ENCODE assay signal across 14 cellular contexts in the genomic region with DNA sequence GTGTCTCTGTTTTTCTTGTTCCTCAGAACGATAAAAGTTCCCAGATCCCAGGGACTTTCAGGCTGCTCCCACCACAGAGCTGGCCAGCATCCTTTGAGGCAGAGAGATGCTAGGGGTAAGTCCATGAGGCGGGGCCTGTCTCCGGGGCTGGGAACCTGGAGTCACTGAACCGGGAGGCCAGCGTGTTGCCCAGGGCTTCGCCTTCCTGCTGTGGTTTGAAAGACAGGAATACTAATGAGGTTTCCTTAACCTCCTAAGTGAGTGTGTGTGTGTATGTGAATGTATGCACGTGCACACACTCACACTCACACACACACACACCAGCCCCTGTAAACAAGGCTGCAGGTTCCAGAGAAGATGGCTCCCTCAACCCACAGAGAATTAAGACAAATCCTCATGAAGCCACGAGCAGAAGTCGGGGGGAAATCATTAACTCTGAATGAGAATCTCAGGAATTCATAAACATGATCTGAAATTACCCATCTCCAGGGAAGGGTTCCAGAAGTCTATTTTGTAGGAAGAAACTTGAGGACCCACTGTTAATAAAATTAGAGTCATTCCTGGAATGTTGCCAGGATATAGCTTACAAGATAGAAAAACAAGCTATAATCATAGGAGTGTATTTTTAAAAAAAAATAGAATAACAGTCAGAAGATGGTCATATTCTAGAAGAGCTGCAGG. TPM values are rescaled to one million over a fixed set of nuclear protein-coding genes. Genes with fewer than 3 reads are reported as not detected.
DNase-seq lines count a peak whose midpoint lies in the region; FAIRE-seq and TF ChIP-seq lines count a peak whose summit lies in the region.
"Had no signal": no experiment of that assay in that cellular context is flagged by ENCODE, and none has a peak within 500 bp of the region (broad histone marks: within the 10 kb centered on the region; RNA-seq: fewer than 3 reads in every experiment).

No MANE protein-coding gene starts in this region.

- H3K27ac ChIP-seq in AG04450 (ENCODE audit: low read depth, low read length) (peak overlapping the region; percentile 99), H1 (ENCODE audit: low read depth, low read length) (no peak overlapping the region)

- H3K9me3 Mint-ChIP-seq in osteocyte (ENCODE audit: unreplicated experiment) = no peaks in the 10 kb centered on the region
- H3K9me3 Mint-ChIP-seq: activated naive CD8-positive, alpha-beta T cell treated with anti-CD3 and anti-CD28 coated beads, Interleukin-2, amount 10 ng/mL, durations not matched to agents 7 days and 5 days had no signal

- no peaks in the 10 kb centered on the region for H4K20me1 ChIP-seq in H1 (replicated peaks in 1 of 2; ENCODE audit: control insufficient read depth in 1 of 2, insufficient read depth in 2 of 2, low read length in 2 of 2)

- no peak overlapping the region for H2BK5ac ChIP-seq in H1 (ENCODE audit: low read depth, low read length)

- H3K18ac ChIP-seq in H1 (ENCODE audit: extremely low read depth, low read length) = no peak overlapping the region

- H3K27me3 ChIP-seq in AG04450 (ENCODE audit: control insufficient read depth, insufficient read depth, low read length) (no peaks in the 10 kb centered on the region), H1 (replicated peaks in 1 of 4; ENCODE audit: control insufficient read depth in 3 of 4, extremely low read depth in 1 of 4, insufficient read depth in 3 of 4, low read length in 3 of 4) (no peaks in the 10 kb centered on the region)

- H3K36me3 Mint-ChIP-seq in osteocyte (ENCODE audit: unreplicated experiment) = no peaks in the 10 kb centered on the region
- H3K36me3 Mint-ChIP-seq: activated naive CD8-positive, alpha-beta T cell treated with anti-CD3 and anti-CD28 coated beads, Interleukin-2, amount 10 ng/mL, durations not matched to agents 7 days and 5 days had no signal

- peaks cover 68% of the 10 kb centered on the region for H3K4me1 Mint-ChIP-seq in osteocyte (ENCODE audit: unreplicated experiment)
- H3K4me1 Mint-ChIP-seq: activated naive CD8-positive, alpha-beta T cell treated with anti-CD3 and anti-CD28 coated beads, Interleukin-2, amount 10 ng/mL, durations not matched to agents 7 days and 5 days had no signal

- H2AK5ac ChIP-seq in H1 (ENCODE audit: low read depth, low read length) = no peak overlapping the region

- H3K4me3 Mint-ChIP-seq in osteocyte (ENCODE audit: unreplicated experiment) = peak overlapping the region; percentile 67
- H3K4me3 Mint-ChIP-seq: activated naive CD8-positive, alpha-beta T cell treated with anti-CD3 and anti-CD28 coated beads, Interleukin-2, amount 10 ng/mL, durations not matched to agents 7 days and 5 days had no signal

- H2BK12ac ChIP-seq in H1 (ENCODE audit: low read depth, low read length) = peak overlapping the region; percentile 96; the same call in 1 of the 2 replicates

- H3K14ac ChIP-seq in H1 (ENCODE audit: insufficient read length) = no peak overlapping the region

- POLR2A ChIA-PET in AG04450 (lab: Yijun Ruan, JAX) (interaction anchor here (0.9 kb wide), 1 partner anchor 24 kb away, joined by 3 read pairs; no protein-coding TSS in a partner anchor), H1 (lab: Charles Lee; ENCODE audit: partially characterized antibody) (interaction anchor here (1.2 kb wide), 1 partner anchor 19 kb away, joined by 3 read pairs; no protein-coding TSS in a partner anchor)

- H3K56ac ChIP-seq in H1 (replicated peaks; ENCODE audit: insufficient read length, low read depth, low read length) = no peak overlapping the region

- no peak for TF ChIP-seq RAD21 in H1 (IDR thresholded peaks at IDR 0.05 in 1 of 2, conservative IDR thresholded peaks at IDR 0.05 in 1 of 2; ENCODE audit: low read depth in 2 of 2, low read length in 2 of 2)

- H4K5ac ChIP-seq in H1 (ENCODE audit: insufficient read length, low read depth, low read length) = no peak overlapping the region

- no peak overlapping the region for H4K8ac ChIP-seq in H1 (ENCODE audit: extremely low read depth, insufficient read depth, low read length)

- H3K23me2 ChIP-seq in H1 (ENCODE audit: low read depth, low read length) = peaks cover 2% of the 10 kb centered on the region; the same call in 1 of the 2 replicates

- no peak overlapping the region for H2BK15ac ChIP-seq in H1 (ENCODE audit: low read length)

- no peak overlapping the region for H3K4ac ChIP-seq in H1 (replicated peaks; ENCODE audit: insufficient read length, low read depth, low read length)

- no peaks in the 10 kb centered on the region for H3K27me3 Mint-ChIP-seq in osteocyte (ENCODE audit: unreplicated experiment)

- peak overlapping the region; percentile 97 for H3K27ac Mint-ChIP-seq in osteocyte (ENCODE audit: unreplicated experiment)
- H3K27ac Mint-ChIP-seq: activated naive CD8-positive, alpha-beta T cell treated with anti-CD3 and anti-CD28 coated beads, Interleukin-2, amount 10 ng/mL, durations not matched to agents 7 days and 5 days had no signal

- H3K4me3 ChIP-seq in AG04450 (ENCODE audit: low read depth, low read length) (no peak overlapping the region), H1 (ENCODE audit: extremely low read depth in 1 of 4, insufficient read depth in 2 of 4, low read depth in 3 of 4, low read length in 4 of 4) (no peak overlapping the region)

- no peaks in the 10 kb centered on the region for H3K79me1 ChIP-seq in H1 (ENCODE audit: low read depth, low read length)

- CTCF ChIA-PET in AG04450 (lab: Charles Lee) = interaction anchor here (6.3 kb wide), 1 partner anchor 118 kb away, joined by 247 read pairs; no protein-coding TSS in a partner anchor
- CTCF ChIA-PET in H1 (lab: Charles Lee; ENCODE audit: partially characterized antibody) = interaction anchor here (0.6 to 4.9 kb wide), 5 partner anchors 69 to 149 kb away, joined by 3 to 94 read pairs (median 4); no protein-coding TSS in a partner anchor

- H2BK120ac ChIP-seq in H1 (replicated peaks; ENCODE audit: low read depth, low read length) = no peak overlapping the region

- H4K91ac ChIP-seq in H1 (replicated peaks; ENCODE audit: insufficient read length, low read length) = no peak overlapping the region

- no peak for FAIRE-seq in H1 (lab: Jason Lieb, UNC)

- H3K36me3 ChIP-seq in H1 (ENCODE audit: control insufficient read depth in 2 of 4, insufficient read depth in 4 of 4, low read length in 3 of 4) = no peaks in the 10 kb centered on the region

- no peaks in the 10 kb centered on the region for H3K79me2 ChIP-seq in H1 (ENCODE audit: control insufficient read depth in 1 of 2, insufficient read depth in 2 of 2, low read length in 2 of 2)

- no peak overlapping the region for H3K23ac ChIP-seq in H1 (ENCODE audit: insufficient read length)

- 73% methylated on average over 9 of the region's 9 CpGs; no CpG with 5 or more reads in 1 of the 2 experiments for whole genome bisulfite sequencing in H1 (ENCODE audit: extremely low coverage in 1 of 2, insufficient coverage in 1 of 2, insufficient read length in 1 of 2, insufficient replicate concordance in 2 of 2, low coverage in 1 of 2, low lambda C conversion rate in 2 of 2, missing lambda C conversion rate in 1 of 2), 2 experiments

- H3K9ac ChIP-seq in H1 (replicated peaks in 1 of 4; ENCODE audit: extremely low read depth in 1 of 4, low read depth in 3 of 4, low read length in 3 of 4) = no peak overlapping the region

- no peak overlapping the region for H2AFZ ChIP-seq in H1 (ENCODE audit: low read length)

- H3K4me2 ChIP-seq in H1 (ENCODE audit: insufficient read depth in 1 of 2, low read depth in 2 of 2, low read length in 2 of 2) = no peak overlapping the region

- H3K9me3 ChIP-seq in AG04450 (ENCODE audit: control insufficient read depth, insufficient read depth, low read length) (no peaks in the 10 kb centered on the region), H1 (ENCODE audit: insufficient read depth in 2 of 2, low read depth in 1 of 2, low read length in 1 of 2) (no peaks in the 10 kb centered on the region)

- no peak overlapping the region for H2BK20ac ChIP-seq in H1 (ENCODE audit: low read length)

- no peak for DNase-seq in AG04450 (ENCODE audit: low read depth, low spot score)
- DNase-seq in NCI-H146 treated with DMSO at 0.1 percent for 48 hours (lab: John Stamatoyannopoulos, UW; ENCODE audit: unreplicated experiment) = peak; percentile 41
- no peak for DNase-seq in H1 (ENCODE audit: low read depth in 1 of 2, low spot score in 2 of 2)
- no peak for DNase-seq in osteocyte (ENCODE audit: extremely low spot score, unreplicated experiment)
- DNase-seq in NCI-H1105 (lab: John Stamatoyannopoulos, UW) = no peak
- DNase-seq in DMS114 treated with DMSO at 0.1 percent for 48 hours (lab: John Stamatoyannopoulos, UW; ENCODE audit: unreplicated experiment) = no peak
- DNase-seq in activated CD4-positive, CD25-positive, alpha-beta regulatory T cell (lab: John Stamatoyannopoulos, UW) = no peak
- DNase-seq in stimulated activated CD4-positive, alpha-beta T cell treated with anti-CD3 and anti-CD28 coated beads, Interleukin-12 subunit alpha, Interleukin-12 subunit beta, amount 100 ng/mL, for 4 hours = no peak
- DNase-seq: activated naive CD8-positive, alpha-beta T cell treated with anti-CD3 and anti-CD28 coated beads, Interleukin-2, amount 10 ng/mL, durations not matched to agents 7 days and 5 days; cortex of kidney; DMS79; mammary epithelial cell; nucleus accumbens; T-helper 2 cell had no signal

- no peak for TF ChIP-seq EP300 in H1 (IDR thresholded peaks at IDR 0.05; ENCODE audit: borderline replicate concordance in 1 of 2, low read depth in 2 of 2, low read length in 2 of 2)

- no peak for TF ChIP-seq CTCF in AG04450 (IDR thresholded peaks at IDR 0.05; ENCODE audit: low read depth, low read length)
- TF ChIP-seq CTCF in H1 (IDR thresholded peaks at IDR 0.05; ENCODE audit: control extremely low read depth in 1 of 3, insufficient read depth in 1 of 3, low read depth in 1 of 3, low read length in 3 of 3) = no peak
- TF ChIP-seq CTCF in osteocyte (IDR thresholded peaks at IDR 0.05) = no peak

- peaks cover 0 to 21% (median 11%) of the 10 kb centered on the region in 4 experiments; a peak in 5 of 7 replicates for H3K4me1 ChIP-seq in H1 (replicated peaks in 1 of 4; ENCODE audit: control insufficient read depth in 3 of 4, insufficient read depth in 4 of 4, low read length in 3 of 4)

- TF ChIP-seq POLR2A in H1 (IDR thresholded peaks at IDR 0.05; ENCODE audit: control extremely low read depth in 1 of 2, low read depth in 2 of 2, low read length in 2 of 2) = no peak

RNA-seq across cellular contexts. Expression of a gene that starts 20.3 kb away (rescaled TPM):
- polyA plus RNA-seq in AG04450 (2011; rRNA removed) (122 and 135 TPM in 2 replicates), H1 (2011; rRNA removed) (51.2 and 76.9 TPM in 2 replicates)
- 103 and 128 TPM in 2 replicates for polyA minus RNA-seq in AG04450 (2011; rRNA and poly(A)+ RNA removed)
- 128 TPM in 2 replicates for total RNA-seq in H1 (2021; fragmentation: NEBNext Ultra II Directional; extraction: Animal tissue kit (Norgen Biotek cat#: 25700))
- polyA plus RNA-seq in H1 (2011; cell fraction: cytosol; rRNA removed) = 68.1 TPM
- 135 TPM for polyA plus RNA-seq in H1 (2011; cell fraction: nucleus; rRNA removed)
- polyA plus RNA-seq in H1 (2012, experiment 1 of 2) = 83.6 to 123 TPM (median 119 TPM) in 4 replicates
- polyA plus RNA-seq in H1 (2012, experiment 2 of 2) = 93.7 TPM
- polyA plus RNA-seq in H1 (2013, experiment 1 of 2) = 63.5 TPM
- 58.9 TPM for polyA plus RNA-seq in H1 (2013, experiment 2 of 2)
- 45.6 and 46.7 TPM in 2 replicates for polyA minus RNA-seq in H1 (2011; rRNA and poly(A)+ RNA removed)
- polyA minus RNA-seq in H1 (2011; cell fraction: cytosol; rRNA and poly(A)+ RNA removed) = 55.2 TPM
- polyA minus RNA-seq in H1 (2011; cell fraction: nucleus; rRNA and poly(A)+ RNA removed) = 47.8 TPM
- total RNA-seq in osteocyte = 150 and 158 TPM in 2 replicates
